1 cellular context compared by ENCODE assay signal in the genomic region with DNA sequence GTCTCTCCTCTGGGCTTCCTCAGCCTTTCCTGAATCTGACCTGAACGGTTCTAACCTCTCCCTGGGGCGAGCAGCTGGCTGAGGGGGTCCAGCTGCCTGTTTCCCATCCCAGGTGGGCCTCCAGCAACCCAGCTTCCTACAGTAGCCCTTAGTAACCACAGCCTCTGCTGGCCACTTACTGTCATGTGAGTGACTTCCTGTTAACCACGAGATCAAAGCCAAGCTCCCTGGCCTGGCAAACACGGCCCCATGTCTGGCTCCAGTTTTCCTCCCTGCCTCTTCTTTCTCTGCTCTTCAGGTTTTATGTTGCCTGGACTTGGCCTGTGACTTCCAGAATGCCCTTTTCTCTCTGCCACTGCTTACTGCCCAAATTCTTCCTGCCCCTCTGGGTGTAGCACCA.
TF ChIP-seq lines count a peak whose summit lies in the region.

No MANE protein-coding gene starts in this region.

TF ChIP-seq in HepG2, 621 proteins besides CTCF, POLR2A, EP300 and RAD21 (continued from another document and continues in another):
- TF ChIP-seq, protein P1, sequence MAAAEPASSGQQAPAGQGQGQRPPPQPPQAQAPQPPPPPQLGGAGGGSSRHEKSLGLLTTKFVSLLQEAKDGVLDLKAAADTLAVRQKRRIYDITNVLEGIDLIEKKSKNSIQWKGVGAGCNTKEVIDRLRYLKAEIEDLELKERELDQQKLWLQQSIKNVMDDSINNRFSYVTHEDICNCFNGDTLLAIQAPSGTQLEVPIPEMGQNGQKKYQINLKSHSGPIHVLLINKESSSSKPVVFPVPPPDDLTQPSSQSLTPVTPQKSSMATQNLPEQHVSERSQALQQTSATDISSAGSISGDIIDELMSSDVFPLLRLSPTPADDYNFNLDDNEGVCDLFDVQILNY (CRISPR knock-in tag; conservative IDR thresholded peaks at IDR 0.05): no peak
- no peak for TF ChIP-seq ZNF30 (CRISPR knock-in tag; IDR thresholded peaks at IDR 0.05)
- no peak for TF ChIP-seq DR1 (CRISPR knock-in tag; IDR thresholded peaks at IDR 0.05)
- no peak for TF ChIP-seq ZNF367 (CRISPR knock-in tag; IDR thresholded peaks at IDR 0.05; ENCODE audit: borderline replicate concordance)
- TF ChIP-seq FOXJ3 (CRISPR knock-in tag; IDR thresholded peaks at IDR 0.05; ENCODE audit: borderline replicate concordance): no peak
- peak; percentile 40; the same call in 1 of the 2 replicates for TF ChIP-seq RFX3 (CRISPR knock-in tag; IDR thresholded peaks at IDR 0.05)
- no peak for TF ChIP-seq SALL2 (CRISPR knock-in tag; IDR thresholded peaks at IDR 0.05)
- TF ChIP-seq NFE2 (CRISPR knock-in tag; IDR thresholded peaks at IDR 0.05): no peak
- TF ChIP-seq JUN (CRISPR knock-in tag; IDR thresholded peaks at IDR 0.05): no peak
- TF ChIP-seq ZNF317 (CRISPR knock-in tag; IDR thresholded peaks at IDR 0.05): no peak
- no peak for TF ChIP-seq HNRNPUL1 (IDR thresholded peaks at IDR 0.05; ENCODE audit: low read depth, low read length)
- TF ChIP-seq MEF2D (CRISPR knock-in tag; IDR thresholded peaks at IDR 0.05): no peak
- TF ChIP-seq, protein P2, sequence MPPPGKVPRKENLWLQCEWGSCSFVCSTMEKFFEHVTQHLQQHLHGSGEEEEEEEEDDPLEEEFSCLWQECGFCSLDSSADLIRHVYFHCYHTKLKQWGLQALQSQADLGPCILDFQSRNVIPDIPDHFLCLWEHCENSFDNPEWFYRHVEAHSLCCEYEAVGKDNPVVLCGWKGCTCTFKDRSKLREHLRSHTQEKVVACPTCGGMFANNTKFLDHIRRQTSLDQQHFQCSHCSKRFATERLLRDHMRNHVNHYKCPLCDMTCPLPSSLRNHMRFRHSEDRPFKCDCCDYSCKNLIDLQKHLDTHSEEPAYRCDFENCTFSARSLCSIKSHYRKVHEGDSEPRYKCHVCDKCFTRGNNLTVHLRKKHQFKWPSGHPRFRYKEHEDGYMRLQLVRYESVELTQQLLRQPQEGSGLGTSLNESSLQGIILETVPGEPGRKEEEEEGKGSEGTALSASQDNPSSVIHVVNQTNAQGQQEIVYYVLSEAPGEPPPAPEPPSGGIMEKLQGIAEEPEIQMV (CRISPR knock-in tag; IDR thresholded peaks at IDR 0.05; ENCODE audit: low read depth): no peak
- TF ChIP-seq ARNT (IDR thresholded peaks at IDR 0.05): no peak
- TF ChIP-seq HOXA7 (CRISPR knock-in tag; IDR thresholded peaks at IDR 0.05): no peak
- TF ChIP-seq ZNF10 (CRISPR knock-in tag; IDR thresholded peaks at IDR 0.05; ENCODE audit: borderline replicate concordance, low read depth): no peak
- no peak for TF ChIP-seq YEATS4 (CRISPR knock-in tag; IDR thresholded peaks at IDR 0.05; ENCODE audit: borderline replicate concordance)
- no peak for TF ChIP-seq KMT2A (CRISPR knock-in tag; IDR thresholded peaks at IDR 0.05)
- TF ChIP-seq TEAD2 (CRISPR knock-in tag; IDR thresholded peaks at IDR 0.05): no peak
- 0 out of 2 replicates have a peak, but pooled peaks have one; percentile 21 for TF ChIP-seq PHF21A (CRISPR knock-in tag; IDR thresholded peaks at IDR 0.05)
- TF ChIP-seq ZNF350 (CRISPR knock-in tag; IDR thresholded peaks at IDR 0.05; ENCODE audit: borderline replicate concordance, low read depth): no peak
- TF ChIP-seq, protein P3, sequence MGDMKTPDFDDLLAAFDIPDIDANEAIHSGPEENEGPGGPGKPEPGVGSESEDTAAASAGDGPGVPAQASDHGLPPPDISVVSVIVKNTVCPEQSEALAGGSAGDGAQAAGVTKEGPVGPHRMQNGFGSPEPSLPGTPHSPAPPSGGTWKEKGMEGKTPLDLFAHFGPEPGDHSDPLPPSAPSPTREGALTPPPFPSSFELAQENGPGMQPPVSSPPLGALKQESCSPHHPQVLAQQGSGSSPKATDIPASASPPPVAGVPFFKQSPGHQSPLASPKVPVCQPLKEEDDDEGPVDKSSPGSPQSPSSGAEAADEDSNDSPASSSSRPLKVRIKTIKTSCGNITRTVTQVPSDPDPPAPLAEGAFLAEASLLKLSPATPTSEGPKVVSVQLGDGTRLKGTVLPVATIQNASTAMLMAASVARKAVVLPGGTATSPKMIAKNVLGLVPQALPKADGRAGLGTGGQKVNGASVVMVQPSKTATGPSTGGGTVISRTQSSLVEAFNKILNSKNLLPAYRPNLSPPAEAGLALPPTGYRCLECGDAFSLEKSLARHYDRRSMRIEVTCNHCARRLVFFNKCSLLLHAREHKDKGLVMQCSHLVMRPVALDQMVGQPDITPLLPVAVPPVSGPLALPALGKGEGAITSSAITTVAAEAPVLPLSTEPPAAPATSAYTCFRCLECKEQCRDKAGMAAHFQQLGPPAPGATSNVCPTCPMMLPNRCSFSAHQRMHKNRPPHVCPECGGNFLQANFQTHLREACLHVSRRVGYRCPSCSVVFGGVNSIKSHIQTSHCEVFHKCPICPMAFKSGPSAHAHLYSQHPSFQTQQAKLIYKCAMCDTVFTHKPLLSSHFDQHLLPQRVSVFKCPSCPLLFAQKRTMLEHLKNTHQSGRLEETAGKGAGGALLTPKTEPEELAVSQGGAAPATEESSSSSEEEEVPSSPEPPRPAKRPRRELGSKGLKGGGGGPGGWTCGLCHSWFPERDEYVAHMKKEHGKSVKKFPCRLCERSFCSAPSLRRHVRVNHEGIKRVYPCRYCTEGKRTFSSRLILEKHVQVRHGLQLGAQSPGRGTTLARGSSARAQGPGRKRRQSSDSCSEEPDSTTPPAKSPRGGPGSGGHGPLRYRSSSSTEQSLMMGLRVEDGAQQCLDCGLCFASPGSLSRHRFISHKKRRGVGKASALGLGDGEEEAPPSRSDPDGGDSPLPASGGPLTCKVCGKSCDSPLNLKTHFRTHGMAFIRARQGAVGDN (CRISPR knock-in tag; IDR thresholded peaks at IDR 0.05): peak; percentile 66
- TF ChIP-seq ZNF567 (CRISPR knock-in tag; IDR thresholded peaks at IDR 0.05; ENCODE audit: borderline replicate concordance): no peak
- TF ChIP-seq ZNF331 (CRISPR knock-in tag; IDR thresholded peaks at IDR 0.05): peak; percentile 59; the same call in 1 of the 2 replicates
- TF ChIP-seq, protein P4, sequence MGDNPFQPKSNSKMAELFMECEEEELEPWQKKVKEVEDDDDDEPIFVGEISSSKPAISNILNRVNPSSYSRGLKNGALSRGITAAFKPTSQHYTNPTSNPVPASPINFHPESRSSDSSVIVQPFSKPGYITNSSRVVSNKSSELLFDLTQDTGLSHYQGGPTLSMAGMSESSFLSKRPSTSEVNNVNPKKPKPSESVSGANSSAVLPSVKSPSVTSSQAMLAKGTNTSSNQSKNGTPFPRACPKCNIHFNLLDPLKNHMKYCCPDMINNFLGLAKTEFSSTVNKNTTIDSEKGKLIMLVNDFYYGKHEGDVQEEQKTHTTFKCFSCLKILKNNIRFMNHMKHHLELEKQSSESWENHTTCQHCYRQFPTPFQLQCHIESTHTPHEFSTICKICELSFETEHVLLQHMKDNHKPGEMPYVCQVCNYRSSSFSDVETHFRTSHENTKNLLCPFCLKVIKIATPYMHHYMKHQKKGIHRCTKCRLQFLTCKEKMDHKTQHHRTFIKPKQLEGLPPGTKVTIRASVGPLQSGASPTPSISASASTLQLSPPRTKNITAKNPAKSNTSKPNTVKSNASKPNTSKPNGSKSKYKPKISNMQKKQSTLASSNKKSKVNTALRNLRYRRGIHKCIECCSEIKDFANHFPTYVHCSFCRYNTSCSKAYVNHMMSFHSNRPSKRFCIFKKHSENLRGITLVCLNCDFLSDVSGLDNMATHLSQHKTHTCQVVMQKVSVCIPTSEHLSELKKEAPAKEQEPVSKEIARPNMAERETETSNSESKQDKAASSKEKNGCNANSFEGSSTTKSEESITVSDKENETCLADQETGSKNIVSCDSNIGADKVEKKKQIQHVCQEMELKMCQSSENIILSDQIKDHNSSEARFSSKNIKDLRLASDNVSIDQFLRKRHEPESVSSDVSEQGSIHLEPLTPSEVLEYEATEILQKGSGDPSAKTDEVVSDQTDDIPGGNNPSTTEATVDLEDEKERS (CRISPR knock-in tag; IDR thresholded peaks at IDR 0.05): no peak
- TF ChIP-seq ZNF235 (CRISPR knock-in tag; IDR thresholded peaks at IDR 0.05; ENCODE audit: borderline replicate concordance): no peak
- TF ChIP-seq ZSCAN22 (CRISPR knock-in tag; IDR thresholded peaks at IDR 0.05): no peak
- no peak for TF ChIP-seq NBN (conservative IDR thresholded peaks at IDR 0.05)
- TF ChIP-seq, protein P5, sequence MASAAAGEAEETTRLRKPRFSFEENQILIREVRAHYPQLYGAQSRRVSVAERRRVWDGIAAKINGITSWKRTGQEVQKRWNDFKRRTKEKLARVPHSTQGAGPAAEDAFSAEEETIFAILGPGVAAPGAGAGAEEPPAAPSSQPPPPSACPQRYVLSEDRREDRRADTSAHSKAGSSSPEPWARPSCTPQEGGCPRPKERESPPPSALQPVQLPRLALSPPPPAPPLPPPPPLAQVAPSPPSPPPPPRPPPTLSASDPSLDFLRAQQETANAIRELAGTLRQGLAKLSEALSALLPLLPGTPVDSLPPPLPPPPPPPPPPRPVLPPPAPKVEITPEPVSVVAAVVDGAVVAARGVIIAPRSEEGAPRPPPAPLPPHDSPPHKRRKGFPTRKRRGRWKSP (CRISPR knock-in tag; IDR thresholded peaks at IDR 0.05): no peak
- TF ChIP-seq ETV5 (CRISPR knock-in tag; IDR thresholded peaks at IDR 0.05; ENCODE audit: borderline replicate concordance): peak; percentile 88
- TF ChIP-seq, protein P6, sequence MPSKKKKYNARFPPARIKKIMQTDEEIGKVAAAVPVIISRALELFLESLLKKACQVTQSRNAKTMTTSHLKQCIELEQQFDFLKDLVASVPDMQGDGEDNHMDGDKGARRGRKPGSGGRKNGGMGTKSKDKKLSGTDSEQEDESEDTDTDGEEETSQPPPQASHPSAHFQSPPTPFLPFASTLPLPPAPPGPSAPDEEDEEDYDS (CRISPR knock-in tag; IDR thresholded peaks at IDR 0.05): peak; percentile 30; the same call in 1 of the 2 replicates
- no peak for TF ChIP-seq PAWR (CRISPR knock-in tag; IDR thresholded peaks at IDR 0.05; ENCODE audit: borderline replicate concordance)
- TF ChIP-seq, protein P7, sequence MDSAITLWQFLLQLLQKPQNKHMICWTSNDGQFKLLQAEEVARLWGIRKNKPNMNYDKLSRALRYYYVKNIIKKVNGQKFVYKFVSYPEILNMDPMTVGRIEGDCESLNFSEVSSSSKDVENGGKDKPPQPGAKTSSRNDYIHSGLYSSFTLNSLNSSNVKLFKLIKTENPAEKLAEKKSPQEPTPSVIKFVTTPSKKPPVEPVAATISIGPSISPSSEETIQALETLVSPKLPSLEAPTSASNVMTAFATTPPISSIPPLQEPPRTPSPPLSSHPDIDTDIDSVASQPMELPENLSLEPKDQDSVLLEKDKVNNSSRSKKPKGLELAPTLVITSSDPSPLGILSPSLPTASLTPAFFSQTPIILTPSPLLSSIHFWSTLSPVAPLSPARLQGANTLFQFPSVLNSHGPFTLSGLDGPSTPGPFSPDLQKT (CRISPR knock-in tag; IDR thresholded peaks at IDR 0.05; ENCODE audit: borderline replicate concordance): no peak
- TF ChIP-seq RELA (CRISPR knock-in tag; IDR thresholded peaks at IDR 0.05): no peak
- no peak for TF ChIP-seq SMAD1 (CRISPR knock-in tag; IDR thresholded peaks at IDR 0.05; ENCODE audit: borderline replicate concordance, low read depth)
- TF ChIP-seq ARHGAP35 (CRISPR knock-in tag; IDR thresholded peaks at IDR 0.05; ENCODE audit: borderline replicate concordance): no peak
- no peak for TF ChIP-seq NR1H2 (CRISPR knock-in tag; IDR thresholded peaks at IDR 0.05; ENCODE audit: borderline replicate concordance, low read depth)
- TF ChIP-seq HCFC1 (IDR thresholded peaks at IDR 0.05; ENCODE audit: low read depth, low read length): no peak
- TF ChIP-seq FOXK2 (IDR thresholded peaks at IDR 0.05): no peak
- no peak for TF ChIP-seq CHD4 (IDR thresholded peaks at IDR 0.05; ENCODE audit: borderline replicate concordance, low read length)
- TF ChIP-seq ZNF773 (CRISPR knock-in tag; IDR thresholded peaks at IDR 0.05; ENCODE audit: borderline replicate concordance): no peak
- no peak for TF ChIP-seq NR2F1 (CRISPR knock-in tag; IDR thresholded peaks at IDR 0.05)
- no peak for TF ChIP-seq ZFP90 (CRISPR knock-in tag; IDR thresholded peaks at IDR 0.05; ENCODE audit: borderline replicate concordance)
- TF ChIP-seq, protein P8, sequence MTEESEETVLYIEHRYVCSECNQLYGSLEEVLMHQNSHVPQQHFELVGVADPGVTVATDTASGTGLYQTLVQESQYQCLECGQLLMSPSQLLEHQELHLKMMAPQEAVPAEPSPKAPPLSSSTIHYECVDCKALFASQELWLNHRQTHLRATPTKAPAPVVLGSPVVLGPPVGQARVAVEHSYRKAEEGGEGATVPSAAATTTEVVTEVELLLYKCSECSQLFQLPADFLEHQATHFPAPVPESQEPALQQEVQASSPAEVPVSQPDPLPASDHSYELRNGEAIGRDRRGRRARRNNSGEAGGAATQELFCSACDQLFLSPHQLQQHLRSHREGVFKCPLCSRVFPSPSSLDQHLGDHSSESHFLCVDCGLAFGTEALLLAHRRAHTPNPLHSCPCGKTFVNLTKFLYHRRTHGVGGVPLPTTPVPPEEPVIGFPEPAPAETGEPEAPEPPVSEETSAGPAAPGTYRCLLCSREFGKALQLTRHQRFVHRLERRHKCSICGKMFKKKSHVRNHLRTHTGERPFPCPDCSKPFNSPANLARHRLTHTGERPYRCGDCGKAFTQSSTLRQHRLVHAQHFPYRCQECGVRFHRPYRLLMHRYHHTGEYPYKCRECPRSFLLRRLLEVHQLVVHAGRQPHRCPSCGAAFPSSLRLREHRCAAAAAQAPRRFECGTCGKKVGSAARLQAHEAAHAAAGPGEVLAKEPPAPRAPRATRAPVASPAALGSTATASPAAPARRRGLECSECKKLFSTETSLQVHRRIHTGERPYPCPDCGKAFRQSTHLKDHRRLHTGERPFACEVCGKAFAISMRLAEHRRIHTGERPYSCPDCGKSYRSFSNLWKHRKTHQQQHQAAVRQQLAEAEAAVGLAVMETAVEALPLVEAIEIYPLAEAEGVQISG (CRISPR knock-in tag; IDR thresholded peaks at IDR 0.05): 0 out of 2 replicates have a peak, but pooled peaks have one; percentile 20
- no peak for TF ChIP-seq RARG (CRISPR knock-in tag; IDR thresholded peaks at IDR 0.05; ENCODE audit: low read depth)
- TF ChIP-seq EHMT2 (IDR thresholded peaks at IDR 0.05; ENCODE audit: borderline replicate concordance, low read depth, low read length): no peak
- TF ChIP-seq ZNF607 (CRISPR knock-in tag; IDR thresholded peaks at IDR 0.05; ENCODE audit: borderline replicate concordance): no peak
- TF ChIP-seq ONECUT2 (CRISPR knock-in tag; IDR thresholded peaks at IDR 0.05): no peak
- TF ChIP-seq MAFK (conservative IDR thresholded peaks at IDR 0.05 in 1 of 2, IDR thresholded peaks at IDR 0.05 in 1 of 2; ENCODE audit: low read length in 2 of 2): no peak
- no peak for TF ChIP-seq DMAP1 (CRISPR knock-in tag; IDR thresholded peaks at IDR 0.05)
- TF ChIP-seq, protein P9, sequence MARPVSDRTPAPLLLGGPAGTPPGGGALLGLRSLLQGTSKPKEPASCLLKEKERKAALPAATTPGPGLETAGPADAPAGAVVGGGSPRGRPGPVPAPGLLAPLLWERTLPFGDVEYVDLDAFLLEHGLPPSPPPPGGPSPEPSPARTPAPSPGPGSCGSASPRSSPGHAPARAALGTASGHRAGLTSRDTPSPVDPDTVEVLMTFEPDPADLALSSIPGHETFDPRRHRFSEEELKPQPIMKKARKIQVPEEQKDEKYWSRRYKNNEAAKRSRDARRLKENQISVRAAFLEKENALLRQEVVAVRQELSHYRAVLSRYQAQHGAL (CRISPR knock-in tag; IDR thresholded peaks at IDR 0.05; ENCODE audit: not compliant biosample characterization): no peak
- TF ChIP-seq HDAC2 (CRISPR knock-in tag; IDR thresholded peaks at IDR 0.05): peak; percentile 55; the same call in 1 of the 2 replicates
